In the genomic region with DNA sequence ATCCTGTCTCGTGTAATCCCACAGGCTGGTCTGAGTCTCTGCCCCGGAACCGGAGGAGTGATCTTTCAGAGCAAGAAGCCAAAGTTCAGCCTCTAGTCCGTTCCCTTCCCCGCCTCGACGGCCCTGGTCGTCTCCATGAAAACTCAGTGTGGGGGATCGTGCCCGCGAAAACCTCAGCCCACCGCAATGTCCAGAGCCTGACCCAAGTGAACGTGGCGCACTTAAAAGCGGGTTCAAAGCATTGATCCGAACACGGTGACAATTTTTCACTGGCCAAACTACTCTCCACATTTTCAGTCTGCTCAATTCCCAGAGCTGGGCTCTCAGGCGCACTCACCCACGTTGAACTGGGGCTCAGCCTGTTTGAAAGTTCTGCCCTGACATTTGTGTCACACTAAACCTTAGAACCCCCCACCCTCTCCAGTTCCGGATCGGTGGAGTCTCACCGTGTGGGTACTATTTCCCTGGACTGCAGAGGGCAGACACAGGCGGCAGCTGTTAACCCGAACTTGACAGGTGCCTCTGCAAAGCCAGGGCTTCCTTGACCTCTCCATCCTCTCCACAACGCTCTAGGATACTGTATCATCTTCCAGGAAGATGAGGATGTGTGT, we compare ENCODE assay signal across 8 cellular contexts. TPM values are rescaled to one million over a fixed set of nuclear protein-coding genes. Genes with fewer than 3 reads are reported as not detected.
DNase-seq lines count a peak whose midpoint lies in the region; ATAC-seq and TF ChIP-seq lines count a peak whose summit lies in the region.

No MANE protein-coding gene starts in this region.

- H3K36me3 ChIP-seq in mucosa of descending colon (ENCODE audit: low read depth) = no peaks in the 10 kb centered on the region

- H3K4me3 Mint-ChIP-seq in activated CD4-positive, alpha-beta T cell treated with anti-CD3 and anti-CD28 coated beads, Interleukin-2, amount 10 ng/mL, durations not matched to agents 24 days and 14 days = peak overlapping the region; percentile 78

- intact Hi-C loops in activated CD4-positive, alpha-beta T cell treated with anti-CD3 and anti-CD28 coated beads, Interleukin-2, amount 10 ng/mL, durations not matched to agents 24 days and 14 days (cut with micrococcal nuclease) = no loop called here
- intact Hi-C loops in mucosa of descending colon (cut with DNase I, micrococcal nuclease) = no loop called here

- peaks cover 59% of the 10 kb centered on the region for H3K27me3 Mint-ChIP-seq in activated CD4-positive, alpha-beta T cell treated with anti-CD3 and anti-CD28 coated beads, Interleukin-2, amount 10 ng/mL, durations not matched to agents 24 days and 14 days

- ATAC-seq in mucosa of descending colon (peak; percentile 20), GM21619 (IDR thresholded peaks at IDR 0.05; ENCODE audit: unreplicated experiment) (no peak), HG03045 (IDR thresholded peaks at IDR 0.05; ENCODE audit: unreplicated experiment) (no peak)

- peak; percentile 62 for DNase-seq in activated CD4-positive, alpha-beta T cell treated with anti-CD3 and anti-CD28 coated beads, Interleukin-2, amount 10 ng/mL, durations not matched to agents 24 days and 14 days
- DNase-seq in activated CD4-positive, alpha-beta T cell treated with anti-CD3 and anti-CD28 coated beads for 1 hour = no peak
- peak; percentile 33 for DNase-seq in RPMI7951 (ENCODE audit: low read depth)
- DNase-seq in ecto neural progenitor cell (ENCODE audit: low spot score) = peak; percentile 70
- peak; percentile 16 to 45 (median 34) for DNase-seq in mucosa of descending colon
- DNase-seq in retina = no peak

- no peaks in the 10 kb centered on the region for H3K9me3 ChIP-seq in mucosa of descending colon

- H3K27ac Mint-ChIP-seq in activated CD4-positive, alpha-beta T cell treated with anti-CD3 and anti-CD28 coated beads, Interleukin-2, amount 10 ng/mL, durations not matched to agents 24 days and 14 days = no peak overlapping the region

- no peak for TF ChIP-seq CTCF in mucosa of descending colon (IDR thresholded peaks at IDR 0.05)

- H3K4me3 ChIP-seq in mucosa of descending colon = no peak overlapping the region

- H3K4me1 Mint-ChIP-seq in activated CD4-positive, alpha-beta T cell treated with anti-CD3 and anti-CD28 coated beads, Interleukin-2, amount 10 ng/mL, durations not matched to agents 24 days and 14 days = peaks cover 11% of the 10 kb centered on the region

- no peaks in the 10 kb centered on the region for H3K9me3 Mint-ChIP-seq in activated CD4-positive, alpha-beta T cell treated with anti-CD3 and anti-CD28 coated beads, Interleukin-2, amount 10 ng/mL, durations not matched to agents 24 days and 14 days

- no peaks in the 10 kb centered on the region for H3K36me3 Mint-ChIP-seq in activated CD4-positive, alpha-beta T cell treated with anti-CD3 and anti-CD28 coated beads, Interleukin-2, amount 10 ng/mL, durations not matched to agents 24 days and 14 days (ENCODE audit: low read depth)

- peaks cover 5% of the 10 kb centered on the region for H3K4me1 ChIP-seq in mucosa of descending colon (ENCODE audit: low read depth)

RNA-seq across cellular contexts. Expression of gene PRICKLE1, which starts 0.9 kb away (rescaled TPM):
- 0.28 TPM in 1 of 2 replicates, not detected in the other for total RNA-seq in activated CD4-positive, alpha-beta T cell treated with anti-CD3 and anti-CD28 coated beads, Interleukin-2, amount 10 ng/mL, durations not matched to agents 24 days and 14 days
- total RNA-seq in RPMI7951 (2014; rRNA removed; shearing (Covaris generic)) = 5.3 and 6.1 TPM in 2 replicates
- 1 to 10 TPM in 2 of 3 donors, under 1 TPM in 1; 0.93 to 7.1 (median 4.4) TPM for total RNA-seq in mucosa of descending colon

Comparison
In these comparisons a context has a peak if more than half of its experiments do, and no peak if none do; other contexts are left out.
1. DNase-seq: peak in activated CD4-positive, alpha-beta T cell treated with anti-CD3 and anti-CD28 coated beads, Interleukin-2, amount 10 ng/mL, durations not matched to agents 24 days and 14 days (single experiment), RPMI7951 (single experiment), ecto neural progenitor cell (single experiment) and mucosa of descending colon (3 of 3); none in activated CD4-positive, alpha-beta T cell treated with anti-CD3 and anti-CD28 coated beads for 1 hour (single experiment) and retina (single experiment).